In genomic region chr3:144737281-144737680, GRCh38 we compare ENCODE assay signal across 35 cellular contexts.
"Had no signal": no experiment of that assay in that cellular context is flagged by ENCODE, and none has a peak within 500 bp of the region (broad histone marks: within the 10 kb centered on the region; RNA-seq: fewer than 3 reads in every experiment).

No MANE protein-coding gene starts in this region.

- H3K36me3 ChIP-seq: adrenal gland, ascending aorta, cardiac muscle cell had no signal

- H3K4me1 ChIP-seq: adrenal gland, ascending aorta had no signal

- H3K27ac ChIP-seq: adrenal gland, ascending aorta, cardiac muscle cell, VCaP had no signal

- H3K9me3 Mint-ChIP-seq: activated B cell treated with CpG ODN at 0.5 μM for 24 hours; activated CD4-positive, alpha-beta T cell treated with anti-CD3 and anti-CD28 coated beads, Interleukin-2, amount 10 ng/mL, durations not matched to agents 24 days and 14 days; activated CD8-positive, alpha-beta T cell treated with anti-CD3 and anti-CD28 coated beads for 36 hours; activated naive CD4-positive, alpha-beta T cell treated with anti-CD3 and anti-CD28 coated beads, Interleukin-2, amount 50 U/mL, for 72 hours; activated T-cell treated with anti-CD3 and anti-CD28 coated beads, Interleukin-2, amount 50 U/mL, for 4 hours; activated T-cell treated with anti-CD3 and anti-CD28 coated beads, Interleukin-2, amount 50 U/mL, for 72 hours; activated T-helper 17 cell treated with anti-CD3 and anti-CD28 coated beads, Interleukin-2, amount 50 U/mL, for 72 hours; brain; T-helper 1 cell treated with Interleukin-12 subunit alpha and Interleukin-12 subunit beta and Interleukin-4 antibody, amounts not matched to agents 30 μg/mL and 1 μg/mL, for 36 hours; T-helper 2 cell treated with Interferon-gamma antibody and Interleukin-4, amounts not matched to agents 5 μg/mL and 100 μg/mL, for 36 hours had no signal

- ATAC-seq: activated CD8-positive, alpha-beta T cell treated with anti-CD3 and anti-CD28 coated beads for 36 hours; activated naive CD4-positive, alpha-beta T cell treated with anti-CD3 and anti-CD28 coated beads, Interleukin-2, amount 50 U/mL, for 72 hours; activated T-cell treated with anti-CD3 and anti-CD28 coated beads, Interleukin-2, amount 50 U/mL, for 4 hours; activated T-cell treated with anti-CD3 and anti-CD28 coated beads, Interleukin-2, amount 50 U/mL, for 72 hours; activated T-helper 17 cell treated with anti-CD3 and anti-CD28 coated beads, Interleukin-2, amount 50 U/mL, for 72 hours had no signal

- H3K27ac Mint-ChIP-seq: activated B cell treated with CpG ODN at 0.5 μM for 24 hours; activated CD4-positive, alpha-beta memory T cell treated with anti-CD3 and anti-CD28 coated beads for 36 hours; activated CD4-positive, alpha-beta T cell treated with anti-CD3 and anti-CD28 coated beads, Interleukin-2, amount 10 ng/mL, durations not matched to agents 24 days and 14 days; activated CD8-positive, alpha-beta T cell treated with anti-CD3 and anti-CD28 coated beads for 36 hours; activated naive CD4-positive, alpha-beta T cell treated with anti-CD3 and anti-CD28 coated beads for 36 hours; activated naive CD4-positive, alpha-beta T cell treated with anti-CD3 and anti-CD28 coated beads, Interleukin-2, amount 50 U/mL, for 72 hours; activated naive CD8-positive, alpha-beta T cell treated with anti-CD3 and anti-CD28 coated beads for 36 hours; activated T-cell treated with anti-CD3 and anti-CD28 coated beads, Interleukin-2, amount 50 U/mL, for 72 hours; activated T-helper 1 cell treated with anti-CD3 and anti-CD28 coated beads, Interleukin-12 subunit alpha, Interleukin-12 subunit beta, Interleukin-2, Interleukin-4 antibody, amounts not matched to agents 30 ng/mL and 10 ng/mL and 1 ng/mL, durations not matched to agents 14 hours and 24 hours and 36 hours; activated T-helper 17 cell treated with anti-CD3 and anti-CD28 coated beads, Interleukin-2, amount 50 U/mL, for 72 hours; T-helper 1 cell treated with Interleukin-12 subunit alpha and Interleukin-12 subunit beta and Interleukin-4 antibody, amounts not matched to agents 30 μg/mL and 1 μg/mL, for 36 hours; T-helper 2 cell treated with Interferon-gamma antibody and Interleukin-4, amounts not matched to agents 5 μg/mL and 100 μg/mL, for 36 hours had no signal

- H3K36me3 Mint-ChIP-seq: activated CD4-positive, alpha-beta memory T cell treated with anti-CD3 and anti-CD28 coated beads for 36 hours; activated naive CD4-positive, alpha-beta T cell treated with anti-CD3 and anti-CD28 coated beads, Interleukin-2, amount 50 U/mL, for 72 hours; activated naive CD8-positive, alpha-beta T cell treated with anti-CD3 and anti-CD28 coated beads for 36 hours; brain had no signal

- H3K9me3 ChIP-seq: adrenal gland, ascending aorta had no signal

- H3K4me3 Mint-ChIP-seq: activated B cell treated with CpG ODN at 0.5 μM for 24 hours; activated CD4-positive, alpha-beta memory T cell treated with anti-CD3 and anti-CD28 coated beads for 36 hours; activated CD4-positive, alpha-beta T cell treated with anti-CD3 and anti-CD28 coated beads, Interleukin-2, amount 10 ng/mL, durations not matched to agents 24 days and 14 days; activated CD8-positive, alpha-beta T cell treated with anti-CD3 and anti-CD28 coated beads for 36 hours; activated naive CD4-positive, alpha-beta T cell treated with anti-CD3 and anti-CD28 coated beads for 36 hours; activated naive CD8-positive, alpha-beta T cell treated with anti-CD3 and anti-CD28 coated beads for 36 hours; activated T-cell treated with anti-CD3 and anti-CD28 coated beads, Interleukin-2, amount 50 U/mL, for 4 hours; activated T-cell treated with anti-CD3 and anti-CD28 coated beads, Interleukin-2, amount 50 U/mL, for 72 hours; activated T-helper 1 cell treated with anti-CD3 and anti-CD28 coated beads, Interleukin-12 subunit alpha, Interleukin-12 subunit beta, Interleukin-2, Interleukin-4 antibody, amounts not matched to agents 30 ng/mL and 10 ng/mL and 1 ng/mL, durations not matched to agents 14 hours and 24 hours and 36 hours; activated T-helper 17 cell treated with anti-CD3 and anti-CD28 coated beads, Interleukin-2, amount 50 U/mL, for 72 hours; brain; central memory CD8-positive, alpha-beta T cell; T-helper 1 cell treated with Interleukin-12 subunit alpha and Interleukin-12 subunit beta and Interleukin-4 antibody, amounts not matched to agents 30 μg/mL and 1 μg/mL, for 36 hours; T-helper 2 cell treated with Interferon-gamma antibody and Interleukin-4, amounts not matched to agents 5 μg/mL and 100 μg/mL, for 36 hours had no signal

- H3K27me3 ChIP-seq: adrenal gland, ascending aorta, cardiac muscle cell had no signal

- H3K27me3 Mint-ChIP-seq: activated B cell treated with CpG ODN at 0.5 μM for 24 hours; activated CD4-positive, alpha-beta memory T cell treated with anti-CD3 and anti-CD28 coated beads for 36 hours; activated CD4-positive, alpha-beta T cell treated with anti-CD3 and anti-CD28 coated beads, Interleukin-2, amount 10 ng/mL, durations not matched to agents 24 days and 14 days; activated CD8-positive, alpha-beta T cell treated with anti-CD3 and anti-CD28 coated beads for 36 hours; activated naive CD8-positive, alpha-beta T cell treated with anti-CD3 and anti-CD28 coated beads for 36 hours; activated T-helper 17 cell treated with anti-CD3 and anti-CD28 coated beads, Interleukin-2, amount 50 U/mL, for 72 hours; brain; central memory CD8-positive, alpha-beta T cell had no signal

- H3K4me1 Mint-ChIP-seq: activated B cell treated with CpG ODN at 0.5 μM for 24 hours; activated CD4-positive, alpha-beta T cell treated with anti-CD3 and anti-CD28 coated beads, Interleukin-2, amount 10 ng/mL, durations not matched to agents 24 days and 14 days; activated naive CD8-positive, alpha-beta T cell treated with anti-CD3 and anti-CD28 coated beads for 36 hours; activated T-helper 17 cell treated with anti-CD3 and anti-CD28 coated beads, Interleukin-2, amount 50 U/mL, for 72 hours; brain; central memory CD8-positive, alpha-beta T cell had no signal

- DNase-seq: activated B cell treated with CpG ODN at 0.5 μM for 24 hours; activated CD4-positive, alpha-beta memory T cell treated with anti-CD3 and anti-CD28 coated beads for 36 hours; activated CD4-positive, alpha-beta T cell treated with anti-CD3 and anti-CD28 coated beads for 4 hours; activated CD4-positive, alpha-beta T cell treated with anti-CD3 and anti-CD28 coated beads, Interleukin-2, amount 10 ng/mL, durations not matched to agents 24 days and 14 days; activated CD4-positive, alpha-beta T cell treated with anti-CD3 and anti-CD28 coated beads, Interleukin-2, amount 50 U/mL, for 1 hour; activated CD4-positive, alpha-beta T cell treated with anti-CD3 and anti-CD28 coated beads, Interleukin-2, amount 50 U/mL, for 4 hours; activated CD4-positive, CD25-positive, alpha-beta regulatory T cell treated with anti-CD3 and anti-CD28 coated beads, Interleukin-2, amount 50 U/mL, for 72 hours; activated CD8-positive, alpha-beta memory T cell treated with anti-CD3 and anti-CD28 coated beads, Interleukin-2, amount 50 U/mL, for 4 hours; activated CD8-positive, alpha-beta T cell treated with anti-CD3 and anti-CD28 coated beads for 36 hours; activated effector memory CD4-positive, alpha-beta T cell treated with anti-CD3 and anti-CD28 coated beads, Interleukin-2, amount 50 U/mL, for 16 hours; activated gamma-delta T cell treated with Interleukin-2 at 50 U/mL for 16 hours; activated naive CD4-positive, alpha-beta T cell; activated naive CD4-positive, alpha-beta T cell treated with anti-CD3 and anti-CD28 coated beads for 36 hours; activated naive CD4-positive, alpha-beta T cell treated with anti-CD3 and anti-CD28 coated beads, Interleukin-2, amount 50 U/mL, for 16 hours; activated naive CD8-positive, alpha-beta T cell treated with anti-CD3 and anti-CD28 coated beads for 36 hours; activated T-cell treated with anti-CD3 and anti-CD28 coated beads for 4 hours; activated T-cell treated with anti-CD3 and anti-CD28 coated beads, Interleukin-2, amount 50 U/mL, for 1 hour; activated T-cell treated with anti-CD3 and anti-CD28 coated beads, Interleukin-2, amount 50 U/mL, for 4 hours; activated T-cell treated with anti-CD3 and anti-CD28 coated beads, Interleukin-2, amount 50 U/mL, for 72 hours; adrenal gland; amniotic stem cell; caudate nucleus; cerebellar nuclear complex; T-helper 2 cell; T-helper 9 cell had no signal

- H3K4me3 ChIP-seq: adrenal gland, ascending aorta, cardiac muscle cell had no signal
